8 cellular contexts compared by ENCODE assay signal in genomic region chr11:62574363-62575057, GRCh38. TPM values are rescaled to one million over a fixed set of nuclear protein-coding genes. Genes with fewer than 3 reads are reported as not detected.
DNase-seq lines count a peak whose midpoint lies in the region; ATAC-seq and TF ChIP-seq lines count a peak whose summit lies in the region.

No MANE protein-coding gene starts in this region.

- peaks cover 45% of the 10 kb centered on the region for H3K36me3 Mint-ChIP-seq in T-helper 1 cell treated with Interleukin-12 subunit alpha and Interleukin-12 subunit beta and Interleukin-4 antibody, amounts not matched to agents 30 μg/mL and 1 μg/mL, for 36 hours (ENCODE audit: low read depth)

- H3K27ac ChIP-seq in OCI-LY3 (ENCODE audit: low read length) (peak overlapping the region; percentile 59), duodenal mucosa (ENCODE audit: low read depth, low read length) (peak overlapping the region; percentile 92), urinary bladder (ENCODE audit: low read depth) (peak overlapping the region; percentile 85)

- H3K9ac ChIP-seq in OCI-LY3 (ENCODE audit: low read length) (peak overlapping the region; percentile 89), duodenal mucosa (ENCODE audit: low read depth in 1 of 2, low read length in 2 of 2) (peak overlapping the region; percentile 98 to 100)

- H2AFZ ChIP-seq in OCI-LY3 (ENCODE audit: low read depth, low read length) = peak overlapping the region; percentile 69

- H3K9me3 Mint-ChIP-seq in T-helper 1 cell treated with Interleukin-12 subunit alpha and Interleukin-12 subunit beta and Interleukin-4 antibody, amounts not matched to agents 30 μg/mL and 1 μg/mL, for 36 hours = no peaks in the 10 kb centered on the region

- 1% methylated on average over 33 of the region's 33 CpGs for WGBS in urinary bladder

- peaks cover 66% of the 10 kb centered on the region for H3K36me3 ChIP-seq in OCI-LY3 (replicated peaks; ENCODE audit: low read depth, low read length)
- H3K36me3 ChIP-seq in duodenal mucosa (ENCODE audit: control insufficient read depth in 1 of 2, insufficient read depth in 2 of 2, low read length in 2 of 2) = peaks cover 25 to 63% of the 10 kb centered on the region in 2 donors
- H3K36me3 ChIP-seq in urinary bladder (ENCODE audit: insufficient read depth) = peaks cover 2% of the 10 kb centered on the region

- ATAC-seq in HG02678 (IDR thresholded peaks at IDR 0.05; ENCODE audit: unreplicated experiment) = peak; percentile 3

- H3K4me1 ChIP-seq in OCI-LY3 (ENCODE audit: low read length) (peaks cover 37% of the 10 kb centered on the region), duodenal mucosa (ENCODE audit: control insufficient read depth in 1 of 2, insufficient read depth in 2 of 2, low read length in 2 of 2) (peaks cover 27 to 32% of the 10 kb centered on the region in 2 donors), mononuclear cell (ENCODE audit: insufficient read depth, low read length) (peaks cover 28% of the 10 kb centered on the region), urinary bladder (ENCODE audit: insufficient read depth) (no peaks in the 10 kb centered on the region)

- H3K79me2 ChIP-seq in OCI-LY3 (ENCODE audit: low read length) = peaks cover 47% of the 10 kb centered on the region

- H3K4me3 ChIP-seq in OCI-LY3 (ENCODE audit: low read length) (peak overlapping the region; percentile 79), duodenal mucosa (ENCODE audit: low read depth in 1 of 2, low read length in 2 of 2) (peak overlapping the region; percentile 88 to 97), mononuclear cell (ENCODE audit: low read length) (peak overlapping the region; percentile 72), urinary bladder (ENCODE audit: low read depth, low read length) (peak overlapping the region; percentile 50)

- H3K27ac Mint-ChIP-seq in T-helper 1 cell treated with Interleukin-12 subunit alpha and Interleukin-12 subunit beta and Interleukin-4 antibody, amounts not matched to agents 30 μg/mL and 1 μg/mL, for 36 hours = peak overlapping the region; percentile 92

- H3K27me3 ChIP-seq in OCI-LY3 (ENCODE audit: low read depth, low read length) (no peaks in the 10 kb centered on the region), duodenal mucosa (ENCODE audit: control insufficient read depth in 1 of 2, insufficient read depth in 2 of 2, low read length in 2 of 2) (no peaks in the 10 kb centered on the region), mononuclear cell (ENCODE audit: insufficient read depth, low read length) (no peaks in the 10 kb centered on the region)

- no peaks in the 10 kb centered on the region for H3K27me3 Mint-ChIP-seq in T-helper 1 cell treated with Interleukin-12 subunit alpha and Interleukin-12 subunit beta and Interleukin-4 antibody, amounts not matched to agents 30 μg/mL and 1 μg/mL, for 36 hours (ENCODE audit: low read depth)

- DNase-seq in T-helper 1 cell (no peak), LoVo (ENCODE audit: low spot score) (no peak)

- H3K9me3 ChIP-seq in OCI-LY3 (ENCODE audit: insufficient read depth, low read length) (no peaks in the 10 kb centered on the region), duodenal mucosa (ENCODE audit: control insufficient read depth in 1 of 2, low read length in 2 of 2) (no peaks in the 10 kb centered on the region), mononuclear cell (ENCODE audit: low read depth, low read length) (no peaks in the 10 kb centered on the region)

- H3K4me2 ChIP-seq in OCI-LY3 (ENCODE audit: low read length) = peak overlapping the region; percentile 87

- peak overlapping the region; percentile 100 for H3K4me3 Mint-ChIP-seq in T-helper 1 cell treated with Interleukin-12 subunit alpha and Interleukin-12 subunit beta and Interleukin-4 antibody, amounts not matched to agents 30 μg/mL and 1 μg/mL, for 36 hours

- H4K20me1 ChIP-seq in OCI-LY3 (ENCODE audit: insufficient read depth, low read length) = peaks cover 4% of the 10 kb centered on the region; the same call in 1 of the 2 replicates

- H3K4me1 Mint-ChIP-seq in T-helper 1 cell treated with Interleukin-12 subunit alpha and Interleukin-12 subunit beta and Interleukin-4 antibody, amounts not matched to agents 30 μg/mL and 1 μg/mL, for 36 hours (ENCODE audit: low read depth) = peaks cover 43% of the 10 kb centered on the region

- no peak for TF ChIP-seq CTCF in OCI-LY3 (IDR thresholded peaks at IDR 0.05; ENCODE audit: low read depth, low read length)

RNA-seq across cellular contexts. Expression of gene EEF1G, which starts 0.8 kb away (rescaled TPM):
- total RNA-seq in mononuclear cell (2,066 TPM), urinary bladder (863 TPM)
- polyA plus RNA-seq in urinary bladder = 1,468 TPM

RNA-seq across cellular contexts. Expression of gene TUT1, which starts 16.8 kb away (rescaled TPM):
- 3.3 TPM for total RNA-seq in mononuclear cell
- 5.1 TPM for total RNA-seq in urinary bladder
- 14.3 TPM for polyA plus RNA-seq in urinary bladder

RNA-seq across cellular contexts. Expression of gene MTA2, which starts 27.2 kb away (rescaled TPM):
- total RNA-seq in mononuclear cell = 102 TPM
- 75.2 TPM for total RNA-seq in urinary bladder
- 52.8 TPM for polyA plus RNA-seq in urinary bladder

RNA-seq across cellular contexts. Expression of gene AHNAK, which starts 27.9 kb away (rescaled TPM):
- 281 TPM for total RNA-seq in mononuclear cell
- 554 TPM for total RNA-seq in urinary bladder
- polyA plus RNA-seq in urinary bladder = 200 TPM

RNA-seq across cellular contexts. Expression of gene EML3, which starts 38.1 kb away (rescaled TPM):
- total RNA-seq in mononuclear cell (32.2 TPM), urinary bladder (12.9 TPM)
- polyA plus RNA-seq in urinary bladder = 47.7 TPM
